Comparison of ENCODE assay signal across 8 cellular contexts in genomic region chr19:46718157-46718933, GRCh38.
DNase-seq lines count a peak whose midpoint lies in the region; ATAC-seq and FAIRE-seq lines count a peak whose summit lies in the region.

No MANE protein-coding gene starts in this region.

- no peak for ATAC-seq in GM19328 (IDR thresholded peaks at IDR 0.05; ENCODE audit: unreplicated experiment)

- DNase-seq in GM19239 (ENCODE audit: insufficient read length, low spot score) (peak; percentile 70), NCI-H226 (peak; percentile 20), germinal center (ENCODE audit: low spot score) (peak; percentile 68), cortex of kidney (lab: John Stamatoyannopoulos, UW) (no peak), middle frontal gyrus (ENCODE audit: extremely low spot score, low spot score) (no peak)
- DNase-seq in activated CD8-positive, alpha-beta memory T cell treated with anti-CD3 and anti-CD28 coated beads, Interleukin-2, amount 50 U/mL, for 4 hours: peak; percentile 51
- peak; percentile 36 for DNase-seq in stimulated activated CD4-positive, alpha-beta T cell treated with anti-CD3 and anti-CD28 coated beads, Interleukin-4, amount 100 ng/mL, for 1 hour

- peak; percentile 99 for FAIRE-seq in GM19239 (lab: Jason Lieb, UNC)

Comparison
In these comparisons a context has a peak if more than half of its experiments do, and no peak if none do; other contexts are left out.
1. DNase-seq: peak in GM19239 (single experiment), NCI-H226 (single experiment), activated CD8-positive, alpha-beta memory T cell treated with anti-CD3 and anti-CD28 coated beads, Interleukin-2, amount 50 U/mL, for 4 hours (single experiment), germinal center (single experiment) and stimulated activated CD4-positive, alpha-beta T cell treated with anti-CD3 and anti-CD28 coated beads, Interleukin-4, amount 100 ng/mL, for 1 hour (single experiment); none in cortex of kidney (single experiment) and middle frontal gyrus (single experiment).